Comparison of ENCODE assay signal across 28 cellular contexts in genomic region chr5:133453084-133453765, GRCh38.
"Had no signal": no experiment of that assay in that cellular context is flagged by ENCODE, and none has a peak within 500 bp of the region (broad histone marks: within the 10 kb centered on the region; RNA-seq: fewer than 3 reads in every experiment).

No MANE protein-coding gene starts in this region.

- H3K4me1 Mint-ChIP-seq: immature natural killer cell; naive B cell; natural killer cell; stimulated activated naive CD8-positive, alpha-beta T cell treated with anti-CD3 and anti-CD28 coated beads, Interleukin-15, amount 100 ng/mL, for 72 hours had no signal

- H3K36me3 ChIP-seq: heart left ventricle, left lung, ovary, prostate gland, sigmoid colon, spleen, thyroid gland, transverse colon, upper lobe of left lung had no signal

- H3K9me3 ChIP-seq: heart left ventricle, left lung, ovary, prostate gland, sigmoid colon, spleen, testis, thyroid gland, transverse colon, upper lobe of left lung had no signal

- DNase-seq: heart left ventricle; hypothalamus; immature natural killer cell; kidney; left colon; left lung; mesendoderm; naive B cell; natural killer cell; ovary; posterior cingulate gyrus; retina; right cardiac atrium; sigmoid colon; small intestine; spleen; stimulated activated CD4-positive, alpha-beta T cell treated with anti-CD3 and anti-CD28 coated beads, Interleukin-4, amount 100 ng/mL, for 24 hours; stimulated activated naive CD4-positive, alpha-beta T cell treated with Interleukin-2 at 50 U/mL for 16 hours; stimulated activated naive CD8-positive, alpha-beta T cell treated with anti-CD3 and anti-CD28 coated beads, Interleukin-15, amount 100 ng/mL, for 72 hours; substantia nigra; testis; thyroid gland; transverse colon; upper lobe of left lung had no signal

- ATAC-seq: heart left ventricle; left colon; left lung; right cardiac atrium; stimulated activated effector memory CD8-positive, alpha-beta T cell treated with anti-CD3 and anti-CD28 coated beads, Interleukin-12 subunit alpha, Interleukin-12 subunit beta, amount 100 ng/mL, for 72 hours; stimulated activated naive CD8-positive, alpha-beta T cell treated with anti-CD3 and anti-CD28 coated beads, Interleukin-15, amount 100 ng/mL, for 72 hours had no signal

- H3K9me3 Mint-ChIP-seq: immature natural killer cell; mesothelial cell of epicardium; naive B cell; natural killer cell; stimulated activated effector memory CD8-positive, alpha-beta T cell treated with anti-CD3 and anti-CD28 coated beads, Interleukin-12 subunit alpha, Interleukin-12 subunit beta, amount 100 ng/mL, for 72 hours; stimulated activated naive CD8-positive, alpha-beta T cell treated with anti-CD3 and anti-CD28 coated beads, Interleukin-15, amount 100 ng/mL, for 72 hours had no signal

- H3K4me3 ChIP-seq: heart left ventricle, left lung, lung, ovary, prostate gland, sigmoid colon, spleen, testis, thyroid gland, transverse colon, upper lobe of left lung had no signal

- H3K36me3 Mint-ChIP-seq: immature natural killer cell; mesothelial cell of epicardium; naive B cell; natural killer cell; stimulated activated effector memory CD8-positive, alpha-beta T cell treated with anti-CD3 and anti-CD28 coated beads, Interleukin-12 subunit alpha, Interleukin-12 subunit beta, amount 100 ng/mL, for 72 hours had no signal

- H3K4me1 ChIP-seq: heart left ventricle, left lung, prostate gland, sigmoid colon, spleen, testis, thyroid gland, transverse colon had no signal

- H3K27me3 ChIP-seq: left lung, ovary, sigmoid colon, testis, thyroid gland, transverse colon, upper lobe of left lung had no signal

- H3K27ac Mint-ChIP-seq: immature natural killer cell; mesothelial cell of epicardium; naive B cell; natural killer cell; stimulated activated effector memory CD8-positive, alpha-beta T cell treated with anti-CD3 and anti-CD28 coated beads, Interleukin-12 subunit alpha, Interleukin-12 subunit beta, amount 100 ng/mL, for 72 hours had no signal

- H3K27ac ChIP-seq: heart left ventricle, left lung, ovary, prostate gland, sigmoid colon, spleen, testis, thyroid gland, transverse colon, upper lobe of left lung had no signal

- H3K4me3 Mint-ChIP-seq: immature natural killer cell; mesothelial cell of epicardium; naive B cell; natural killer cell; stimulated activated effector memory CD8-positive, alpha-beta T cell treated with anti-CD3 and anti-CD28 coated beads, Interleukin-12 subunit alpha, Interleukin-12 subunit beta, amount 100 ng/mL, for 72 hours; stimulated activated naive CD8-positive, alpha-beta T cell treated with anti-CD3 and anti-CD28 coated beads, Interleukin-15, amount 100 ng/mL, for 72 hours had no signal
